9 cellular contexts compared by ENCODE assay signal in genomic region chr20:36474563-36474962, GRCh38.
DNase-seq lines count a peak whose midpoint lies in the region; ATAC-seq and TF ChIP-seq lines count a peak whose summit lies in the region.
"Had no signal": no experiment of that assay in that cellular context is flagged by ENCODE, and none has a peak within 500 bp of the region (broad histone marks: within the 10 kb centered on the region; RNA-seq: fewer than 3 reads in every experiment).

No MANE protein-coding gene starts in this region.

- TF ChIP-seq CTCF in chondrocyte (IDR thresholded peaks at IDR 0.05) (no peak), upper lobe of left lung (IDR thresholded peaks at IDR 0.05) (no peak), WERI-Rb-1 (IDR thresholded peaks at IDR 0.05; ENCODE audit: low read depth, low read length) (no peak)

- TF ChIP-seq POLR2A in upper lobe of left lung (IDR thresholded peaks at IDR 0.05) = no peak

- H3K27ac ChIP-seq in upper lobe of left lung = peak overlapping the region; percentile 50 to 97 (median 88)
- H3K27ac ChIP-seq in WERI-Rb-1 = no peak overlapping the region

- ATAC-seq in naive B cell (ENCODE audit: low read depth in 2 of 2) = no peak
- peak in 1 of 2 donors; percentile 24 for ATAC-seq in upper lobe of left lung (ENCODE audit: low FRiP score in 2 of 2)
- no peak for ATAC-seq in GM21447 (IDR thresholded peaks at IDR 0.05; ENCODE audit: unreplicated experiment)

- peak overlapping the region; percentile 19 for H3K27ac Mint-ChIP-seq in activated T-cell treated with anti-CD3 and anti-CD28 coated beads, Interleukin-2, amount 50 U/mL, for 24 hours
- H3K27ac Mint-ChIP-seq in chondrocyte (ENCODE audit: unreplicated experiment) = peak overlapping the region; percentile 83
- peak overlapping the region in 4 of 6 donors; percentile 34 to 88 (median 66) for H3K27ac Mint-ChIP-seq in naive B cell

- H3K9me3 ChIP-seq in upper lobe of left lung = no peaks in the 10 kb centered on the region
- no peaks in the 10 kb centered on the region for H3K9me3 ChIP-seq in WERI-Rb-1 (ENCODE audit: severe bottlenecking)

- DNase-seq in activated T-cell treated with anti-CD3 and anti-CD28 coated beads, Interleukin-2, amount 50 U/mL, for 24 hours = no peak
- DNase-seq in activated T-cell treated with anti-CD3 and anti-CD28 coated beads for 4 hours = no peak
- DNase-seq in chondrocyte (ENCODE audit: low spot score) = no peak
- no peak for DNase-seq in naive B cell
- no peak for DNase-seq in upper lobe of left lung
- no peak for DNase-seq in WERI-Rb-1
- no peak for DNase-seq in AML-193 (lab: John Stamatoyannopoulos, UW)
- DNase-seq: kidney glomerular epithelial cell had no signal

- H3K4me1 ChIP-seq in upper lobe of left lung = peaks cover 50 to 87% (median 58%) of the 10 kb centered on the region in 4 donors

- H3K36me3 ChIP-seq in upper lobe of left lung (no peaks in the 10 kb centered on the region), WERI-Rb-1 (no peaks in the 10 kb centered on the region; the same call in none of the 2 replicates)

- H3K4me3 ChIP-seq in upper lobe of left lung (no peak overlapping the region), WERI-Rb-1 (ENCODE audit: low read depth, low read length) (no peak overlapping the region)

- TF ChIP-seq EP300 in upper lobe of left lung (IDR thresholded peaks at IDR 0.05) = no peak

- no peak overlapping the region for H3K4me3 Mint-ChIP-seq in activated T-cell treated with anti-CD3 and anti-CD28 coated beads, Interleukin-2, amount 50 U/mL, for 24 hours
- H3K4me3 Mint-ChIP-seq in chondrocyte (ENCODE audit: unreplicated experiment) = no peak overlapping the region
- H3K4me3 Mint-ChIP-seq in naive B cell = peak overlapping the region in 2 of 8 donors; percentile 17 to 19

- H3K27me3 ChIP-seq in upper lobe of left lung = no peaks in the 10 kb centered on the region
- no peaks in the 10 kb centered on the region for H3K27me3 ChIP-seq in WERI-Rb-1 (ENCODE audit: insufficient read depth, low read depth, severe bottlenecking)

- H3K27me3 Mint-ChIP-seq in activated T-cell treated with anti-CD3 and anti-CD28 coated beads, Interleukin-2, amount 50 U/mL, for 24 hours = no peaks in the 10 kb centered on the region
- H3K27me3 Mint-ChIP-seq in chondrocyte (ENCODE audit: low read depth) (no peaks in the 10 kb centered on the region), naive B cell (no peaks in the 10 kb centered on the region)

- no peaks in the 10 kb centered on the region for H3K36me3 Mint-ChIP-seq in activated T-cell treated with anti-CD3 and anti-CD28 coated beads, Interleukin-2, amount 50 U/mL, for 24 hours (ENCODE audit: low read depth)
- H3K36me3 Mint-ChIP-seq in chondrocyte (ENCODE audit: low read depth) = peaks cover 5% of the 10 kb centered on the region
- H3K36me3 Mint-ChIP-seq in naive B cell = no peaks in the 10 kb centered on the region

- H3K4me1 Mint-ChIP-seq in activated T-cell treated with anti-CD3 and anti-CD28 coated beads, Interleukin-2, amount 50 U/mL, for 24 hours (ENCODE audit: low read depth) = peaks cover 39% of the 10 kb centered on the region
- peaks cover 76% of the 10 kb centered on the region for H3K4me1 Mint-ChIP-seq in chondrocyte (ENCODE audit: low read depth)
- peaks cover 57 to 70% (median 63%) of the 10 kb centered on the region in 3 donors for H3K4me1 Mint-ChIP-seq in naive B cell

- 24% methylated on average over 1 of the region's 1 CpG; no CpG with 5 or more reads in 1 of the 2 donors for WGBS in upper lobe of left lung, 2 donors

- no peaks in the 10 kb centered on the region for H3K9me3 Mint-ChIP-seq in activated T-cell treated with anti-CD3 and anti-CD28 coated beads, Interleukin-2, amount 50 U/mL, for 24 hours
- H3K9me3 Mint-ChIP-seq in chondrocyte (ENCODE audit: low read depth) (no peaks in the 10 kb centered on the region), naive B cell (no peaks in the 10 kb centered on the region)

Comparison
In these comparisons a context has a peak if more than half of its experiments do, and no peak if none do; other contexts are left out.
1. H3K27ac Mint-ChIP-seq: peak in every context shown above with its lines; median percentile 83 in chondrocyte; 66 in naive B cell; 19 in activated T-cell treated with anti-CD3 and anti-CD28 coated beads, Interleukin-2, amount 50 U/mL, for 24 hours.